In genomic region chr2:10650746-10651145, GRCh38 we compare ENCODE assay signal across 16 cellular contexts. TPM values are rescaled to one million over a fixed set of nuclear protein-coding genes. Genes with fewer than 3 reads are reported as not detected.
DNase-seq lines count a peak whose midpoint lies in the region; ATAC-seq and TF ChIP-seq lines count a peak whose summit lies in the region.
"Had no signal": no experiment of that assay in that cellular context is flagged by ENCODE, and none has a peak within 500 bp of the region (broad histone marks: within the 10 kb centered on the region; RNA-seq: fewer than 3 reads in every experiment).

No MANE protein-coding gene starts in this region.

- H3K4me3 ChIP-seq in AG04450 (ENCODE audit: low read depth, low read length) (no peak overlapping the region), upper lobe of right lung (no peak overlapping the region)
- H3K4me3 ChIP-seq: GM23338 had no signal

- peak overlapping the region; percentile 13 for H3K27ac ChIP-seq in AG04450 (ENCODE audit: low read depth, low read length)
- H3K27ac ChIP-seq in upper lobe of right lung, result no peak overlapping the region
- H3K27ac ChIP-seq: C4-2B, HL-60 had no signal

- H3K9me3 ChIP-seq in AG04450 (ENCODE audit: control insufficient read depth, insufficient read depth, low read length) (no peaks in the 10 kb centered on the region), upper lobe of right lung (no peaks in the 10 kb centered on the region)

- H3K27me3 Mint-ChIP-seq in activated CD4-positive, alpha-beta T cell treated with anti-CD3 and anti-CD28 coated beads, Interleukin-2, amount 10 ng/mL, durations not matched to agents 7 days and 5 days, result no peaks in the 10 kb centered on the region
- H3K27me3 Mint-ChIP-seq in activated T-helper 1 cell treated with anti-CD3 and anti-CD28 coated beads, Interleukin-12 subunit alpha, Interleukin-12 subunit beta, Interleukin-2, Interleukin-4 antibody, amounts not matched to agents 30 ng/mL and 10 ng/mL and 1 ng/mL, durations not matched to agents 14 hours and 24 hours and 36 hours (ENCODE audit: insufficient read depth), result no peaks in the 10 kb centered on the region
- H3K27me3 Mint-ChIP-seq: CD4-positive, alpha-beta T cell had no signal

- no peaks in the 10 kb centered on the region for H3K9me3 Mint-ChIP-seq in activated CD4-positive, alpha-beta T cell treated with anti-CD3 and anti-CD28 coated beads, Interleukin-2, amount 10 ng/mL, durations not matched to agents 7 days and 5 days
- H3K9me3 Mint-ChIP-seq in activated T-helper 1 cell treated with anti-CD3 and anti-CD28 coated beads, Interleukin-12 subunit alpha, Interleukin-12 subunit beta, Interleukin-2, Interleukin-4 antibody, amounts not matched to agents 30 ng/mL and 10 ng/mL and 1 ng/mL, durations not matched to agents 14 hours and 24 hours and 36 hours, result no peaks in the 10 kb centered on the region
- H3K9me3 Mint-ChIP-seq: CD4-positive, alpha-beta T cell; GM23338 had no signal

- peaks cover 53% of the 10 kb centered on the region for H3K4me1 Mint-ChIP-seq in activated CD4-positive, alpha-beta T cell treated with anti-CD3 and anti-CD28 coated beads, Interleukin-2, amount 10 ng/mL, durations not matched to agents 7 days and 5 days
- H3K4me1 Mint-ChIP-seq in activated T-helper 1 cell treated with anti-CD3 and anti-CD28 coated beads, Interleukin-12 subunit alpha, Interleukin-12 subunit beta, Interleukin-2, Interleukin-4 antibody, amounts not matched to agents 30 ng/mL and 10 ng/mL and 1 ng/mL, durations not matched to agents 14 hours and 24 hours and 36 hours (ENCODE audit: low read depth), result peaks cover 63% of the 10 kb centered on the region
- H3K4me1 Mint-ChIP-seq: GM23338 had no signal

- ATAC-seq in upper lobe of right lung, result peak; percentile 59
- ATAC-seq: GM23338 had no signal

- CTCF ChIA-PET in activated CD4-positive, alpha-beta T cell treated with anti-CD3 and anti-CD28 coated beads, Interleukin-2, amount 10 ng/mL, durations not matched to agents 7 days and 5 days (lab: Charles Lee), result no interaction called here
- CTCF ChIA-PET in AG04450 (lab: Charles Lee), result no interaction called here

- H3K36me3 Mint-ChIP-seq in activated CD4-positive, alpha-beta T cell treated with anti-CD3 and anti-CD28 coated beads, Interleukin-2, amount 10 ng/mL, durations not matched to agents 7 days and 5 days (ENCODE audit: low read depth), result peaks cover 52% of the 10 kb centered on the region
- H3K36me3 Mint-ChIP-seq in activated T-helper 1 cell treated with anti-CD3 and anti-CD28 coated beads, Interleukin-12 subunit alpha, Interleukin-12 subunit beta, Interleukin-2, Interleukin-4 antibody, amounts not matched to agents 30 ng/mL and 10 ng/mL and 1 ng/mL, durations not matched to agents 14 hours and 24 hours and 36 hours (ENCODE audit: low read depth), result peaks cover 51% of the 10 kb centered on the region

- no peak for DNase-seq in activated CD4-positive, alpha-beta T cell treated with anti-CD3 and anti-CD28 coated beads, Interleukin-2, amount 10 ng/mL, durations not matched to agents 7 days and 5 days
- no peak for DNase-seq in activated CD4-positive, alpha-beta T cell treated with anti-CD3 and anti-CD28 coated beads, Interleukin-2, amount 50 U/mL, for 48 hours
- no peak for DNase-seq in AG04450 (ENCODE audit: low read depth, low spot score)
- DNase-seq in activated T-helper 1 cell treated with anti-CD3 and anti-CD28 coated beads, Interleukin-12 subunit alpha, Interleukin-12 subunit beta, Interleukin-2, Interleukin-4 antibody, amounts not matched to agents 30 ng/mL and 10 ng/mL and 1 ng/mL, durations not matched to agents 14 hours and 24 hours and 36 hours (ENCODE audit: low spot score), result no peak
- no peak for DNase-seq in upper lobe of right lung
- no peak for DNase-seq in NCI-H524 treated with DMSO at 0.1 percent for 48 hours (lab: John Stamatoyannopoulos, UW)
- DNase-seq: ACHN; AML-193; CD4-positive, alpha-beta T cell; DMS153; DMS79; GDM1; HCEC 1CT had no signal

- no peaks in the 10 kb centered on the region for H3K27me3 ChIP-seq in AG04450 (ENCODE audit: control insufficient read depth, insufficient read depth, low read length)
- no peaks in the 10 kb centered on the region for H3K27me3 ChIP-seq in upper lobe of right lung

- H3K36me3 ChIP-seq in upper lobe of right lung, result peaks cover 63% of the 10 kb centered on the region

- H3K27ac Mint-ChIP-seq in activated CD4-positive, alpha-beta T cell treated with anti-CD3 and anti-CD28 coated beads, Interleukin-2, amount 10 ng/mL, durations not matched to agents 7 days and 5 days, result peak overlapping the region; percentile 28
- peak overlapping the region; percentile 47 for H3K27ac Mint-ChIP-seq in activated T-helper 1 cell treated with anti-CD3 and anti-CD28 coated beads, Interleukin-12 subunit alpha, Interleukin-12 subunit beta, Interleukin-2, Interleukin-4 antibody, amounts not matched to agents 30 ng/mL and 10 ng/mL and 1 ng/mL, durations not matched to agents 14 hours and 24 hours and 36 hours
- H3K27ac Mint-ChIP-seq: CD4-positive, alpha-beta T cell; GM23338 had no signal

- H3K4me1 ChIP-seq in upper lobe of right lung, result no peaks in the 10 kb centered on the region

- POLR2A ChIA-PET in activated CD4-positive, alpha-beta T cell treated with anti-CD3 and anti-CD28 coated beads, Interleukin-2, amount 10 ng/mL, durations not matched to agents 7 days and 5 days (lab: Charles Lee), result no interaction called here
- POLR2A ChIA-PET in AG04450 (lab: Yijun Ruan, JAX), result no interaction called here

- intact Hi-C loops in activated T-helper 1 cell treated with anti-CD3 and anti-CD28 coated beads, Interleukin-12 subunit alpha, Interleukin-12 subunit beta, Interleukin-2, Interleukin-4 antibody, amounts not matched to agents 30 ng/mL and 10 ng/mL and 1 ng/mL, durations not matched to agents 14 hours and 24 hours and 36 hours (cut with micrococcal nuclease), result loop anchor here (5.0 kb wide), 1 partner anchor 158 kb away; no protein-coding TSS in a partner anchor
- intact Hi-C loops in upper lobe of right lung (cut with DNase I), result no loop called here

- TF ChIP-seq CTCF in AG04450 (IDR thresholded peaks at IDR 0.05; ENCODE audit: low read depth, low read length) (no peak), upper lobe of right lung (IDR thresholded peaks at IDR 0.05) (no peak)

- H3K4me3 Mint-ChIP-seq in activated CD4-positive, alpha-beta T cell treated with anti-CD3 and anti-CD28 coated beads, Interleukin-2, amount 10 ng/mL, durations not matched to agents 7 days and 5 days, result no peak overlapping the region
- H3K4me3 Mint-ChIP-seq in activated T-helper 1 cell treated with anti-CD3 and anti-CD28 coated beads, Interleukin-12 subunit alpha, Interleukin-12 subunit beta, Interleukin-2, Interleukin-4 antibody, amounts not matched to agents 30 ng/mL and 10 ng/mL and 1 ng/mL, durations not matched to agents 14 hours and 24 hours and 36 hours, result no peak overlapping the region
- H3K4me3 Mint-ChIP-seq: CD4-positive, alpha-beta T cell; GM23338 had no signal

RNA-seq across cellular contexts. Expression of gene NOL10, which starts 39.0 kb away (rescaled TPM):
- total RNA-seq in activated CD4-positive, alpha-beta T cell treated with anti-CD3 and anti-CD28 coated beads, Interleukin-2, amount 10 ng/mL, durations not matched to agents 7 days and 5 days, result 10 to 100 TPM; 24.8 to 28.2 TPM
- polyA plus RNA-seq in AG04450 (2011; rRNA removed), result 25.7 and 28.8 TPM in 2 replicates
- polyA minus RNA-seq in AG04450 (2011; rRNA and poly(A)+ RNA removed), result 27.2 and 47.6 TPM in 2 replicates
- 47.0 and 48.2 TPM in 2 replicates for total RNA-seq in activated T-helper 1 cell treated with anti-CD3 and anti-CD28 coated beads, Interleukin-12 subunit alpha, Interleukin-12 subunit beta, Interleukin-2, Interleukin-4 antibody, amounts not matched to agents 30 ng/mL and 10 ng/mL and 1 ng/mL, durations not matched to agents 14 hours and 24 hours and 36 hours
- total RNA-seq in upper lobe of right lung, result 19.9 TPM
